Comparison of ENCODE assay signal across 15 cellular contexts in genomic region chr5:1875843-1876671, GRCh38. TPM values are rescaled to one million over a fixed set of nuclear protein-coding genes. Genes with fewer than 3 reads are reported as not detected.
DNase-seq lines count a peak whose midpoint lies in the region; ATAC-seq and TF ChIP-seq lines count a peak whose summit lies in the region.
"Had no signal": no experiment of that assay in that cellular context is flagged by ENCODE, and none has a peak within 500 bp of the region (broad histone marks: within the 10 kb centered on the region; RNA-seq: fewer than 3 reads in every experiment).

No MANE protein-coding gene starts in this region.

- no peak overlapping the region for H3K4me2 ChIP-seq in mesendoderm (ENCODE audit: low read length)

- peaks cover 5% of the 10 kb centered on the region for H3K36me3 Mint-ChIP-seq in activated T-helper 17 cell treated with anti-CD3 and anti-CD28 coated beads, Interleukin-2, amount 50 U/mL, for 72 hours (ENCODE audit: low read depth)

- no peak overlapping the region for H2BK120ac ChIP-seq in mesendoderm (ENCODE audit: low read depth, low read length)

- H2BK15ac ChIP-seq in mesendoderm (replicated peaks; ENCODE audit: low read depth): no peak overlapping the region

- DNase-seq in Right ventricle myocardium superior (no peak), left ventricle myocardium inferior (no peak), mesendoderm (peak; percentile 52), stomach (no peak), NCI-H446 (lab: John Stamatoyannopoulos, UW) (no peak), GM13976 (ENCODE audit: low spot score) (no peak), AML-193 (lab: John Stamatoyannopoulos, UW) (no peak)
- DNase-seq: activated CD8-positive, alpha-beta memory T cell treated with anti-CD3 and anti-CD28 coated beads for 24 hours; GF-D8; left colon; NCI-H226; ovary; Peyer's patch; stimulated activated CD4-positive, alpha-beta T cell treated with anti-CD3 and anti-CD28 coated beads, Interleukin-1b, Interleukin-23, amount 100 ng/mL, for 48 hours had no signal

- TF ChIP-seq EP300 in stomach (IDR thresholded peaks at IDR 0.05): no peak

- H3K9me3 ChIP-seq in left ventricle myocardium inferior (replicated peaks): no peaks in the 10 kb centered on the region
- no peaks in the 10 kb centered on the region for H3K9me3 ChIP-seq in stomach
- H3K9me3 ChIP-seq: Peyer's patch had no signal

- WGBS in mesendoderm (ENCODE audit: extremely low coverage, insufficient coverage, low lambda C conversion rate): no CpG with 5 or more reads among the region's 62 CpGs
- 2 to 5% (median 4%) methylated on average over 19 to 62 of the region's 62 CpGs for WGBS in stomach, 5 donors

- in situ Hi-C loops in GM13976 (cut with MboI; ENCODE audit: low sequenced_read_pairs, unreplicated experiment): no loop called here

- no peak overlapping the region for H2BK5ac ChIP-seq in mesendoderm (ENCODE audit: low read length)

- peaks cover 51% of the 10 kb centered on the region for H3K27me3 Mint-ChIP-seq in activated T-helper 17 cell treated with anti-CD3 and anti-CD28 coated beads, Interleukin-2, amount 50 U/mL, for 72 hours

- H3K4ac ChIP-seq in mesendoderm (ENCODE audit: low read depth, low read length): no peak overlapping the region

- no peaks in the 10 kb centered on the region for H3K79me2 ChIP-seq in mesendoderm (ENCODE audit: control insufficient read depth, insufficient read depth, low read length)

- H3K27ac ChIP-seq in left ventricle myocardium inferior (replicated peaks): no peak overlapping the region
- H3K27ac ChIP-seq in mesendoderm (ENCODE audit: low read depth, low read length): no peak overlapping the region
- no peak overlapping the region for H3K27ac ChIP-seq in stomach
- H3K27ac ChIP-seq: ovary, Peyer's patch had no signal

- ATAC-seq in Right ventricle myocardium superior (ENCODE audit: poor library complexity): peak; percentile 8
- ATAC-seq in activated T-helper 17 cell treated with anti-CD3 and anti-CD28 coated beads, Interleukin-2, amount 50 U/mL, for 72 hours (replicated peaks): no peak
- ATAC-seq: left colon had no signal

- no peak overlapping the region for H3K56ac ChIP-seq in mesendoderm (ENCODE audit: low read length)

- no peak overlapping the region for H3K23ac ChIP-seq in mesendoderm (ENCODE audit: low read length)

- no peaks in the 10 kb centered on the region for H3K79me1 ChIP-seq in mesendoderm (ENCODE audit: low read length)

- H3K27ac Mint-ChIP-seq in activated T-helper 17 cell treated with anti-CD3 and anti-CD28 coated beads, Interleukin-2, amount 50 U/mL, for 72 hours: no peak overlapping the region

- H3K9ac ChIP-seq in mesendoderm (ENCODE audit: low read length): no peak overlapping the region

- H3K27me3 ChIP-seq in left ventricle myocardium inferior (ENCODE audit: low read depth) (peaks cover 92% of the 10 kb centered on the region), mesendoderm (ENCODE audit: insufficient read depth, low read length, poor library complexity) (peaks cover 69% of the 10 kb centered on the region), stomach (peaks cover 32 to 100% (median 86%) of the 10 kb centered on the region in 3 donors)

- H3K4me1 Mint-ChIP-seq in activated T-helper 17 cell treated with anti-CD3 and anti-CD28 coated beads, Interleukin-2, amount 50 U/mL, for 72 hours: no peaks in the 10 kb centered on the region

- H3K9me3 Mint-ChIP-seq in activated T-helper 17 cell treated with anti-CD3 and anti-CD28 coated beads, Interleukin-2, amount 50 U/mL, for 72 hours: no peaks in the 10 kb centered on the region

- H3K4me3 ChIP-seq in left ventricle myocardium inferior: no peak overlapping the region
- H3K4me3 ChIP-seq in mesendoderm (ENCODE audit: low read length): no peak overlapping the region
- peak overlapping the region in 3 of 4 donors; percentile 6 to 22 (median 18) for H3K4me3 ChIP-seq in stomach
- H3K4me3 ChIP-seq: ovary, Peyer's patch had no signal

- H4K8ac ChIP-seq in mesendoderm (ENCODE audit: low read depth, low read length): no peak overlapping the region

- no peak overlapping the region for H4K5ac ChIP-seq in mesendoderm (ENCODE audit: low read length)

- peak overlapping the region; percentile 47 for H3K4me3 Mint-ChIP-seq in activated T-helper 17 cell treated with anti-CD3 and anti-CD28 coated beads, Interleukin-2, amount 50 U/mL, for 72 hours

- TF ChIP-seq POLR2A in stomach (IDR thresholded peaks at IDR 0.05): no peak

- no peak overlapping the region for H3K18ac ChIP-seq in mesendoderm (ENCODE audit: low read length)

- H2AK5ac ChIP-seq in mesendoderm (ENCODE audit: low read length): no peak overlapping the region

- TF ChIP-seq CTCF in left ventricle myocardium inferior (IDR thresholded peaks at IDR 0.05; ENCODE audit: borderline replicate concordance): no peak
- no peak for TF ChIP-seq CTCF in stomach (IDR thresholded peaks at IDR 0.05)
- TF ChIP-seq CTCF in GM13976 (IDR thresholded peaks at IDR 0.05; ENCODE audit: borderline replicate concordance, control extremely low read depth, extremely low read depth, insufficient read depth, missing control alignments): no peak

- peaks cover 23% of the 10 kb centered on the region for H3K36me3 ChIP-seq in left ventricle myocardium inferior
- no peaks in the 10 kb centered on the region for H3K36me3 ChIP-seq in mesendoderm (ENCODE audit: control insufficient read depth, insufficient read depth, low read length)
- no peaks in the 10 kb centered on the region for H3K36me3 ChIP-seq in stomach
- H3K36me3 ChIP-seq: ovary, Peyer's patch had no signal

- intact Hi-C loops in Right ventricle myocardium superior (cut with DNase I): no loop called here
- intact Hi-C loops in left ventricle myocardium inferior (cut with micrococcal nuclease): no loop called here
- intact Hi-C loops in stomach (cut with DNase I; ENCODE audit: low total_unique reads): no loop called here

- peaks cover 16% of the 10 kb centered on the region for H3K4me1 ChIP-seq in left ventricle myocardium inferior
- H3K4me1 ChIP-seq in mesendoderm (ENCODE audit: control insufficient read depth, low read depth, low read length): no peaks in the 10 kb centered on the region
- H3K4me1 ChIP-seq in stomach: peaks cover 8 to 31% (median 21%) of the 10 kb centered on the region in 4 donors

RNA-seq across cellular contexts. Expression of gene IRX4, which starts 6.7 kb away (rescaled TPM):
- 15.8 TPM for total RNA-seq in Right ventricle myocardium superior
- total RNA-seq in left ventricle myocardium inferior: 18.6 TPM
- not detected for total RNA-seq in activated T-helper 17 cell treated with anti-CD3 and anti-CD28 coated beads, Interleukin-2, amount 50 U/mL, for 72 hours
- polyA plus RNA-seq in mesendoderm (2013, experiment 1 of 2): 0.51 TPM
- 0.48 TPM for polyA plus RNA-seq in mesendoderm (2013, experiment 2 of 2)
- not detected for total RNA-seq in stomach
- polyA plus RNA-seq in stomach: 10 to 100 TPM in 1 of 3 donors, not detected in 2; 14.8 TPM
- total RNA-seq: left colon, Peyer's patch had no signal
- polyA plus RNA-seq: ovary had no signal

Comparison
In these comparisons a context has a peak if more than half of its experiments do, and no peak if none do; other contexts are left out.
1. H3K4me3 ChIP-seq: peak in stomach (3 of 4); none in left ventricle myocardium inferior (single experiment) and mesendoderm (single experiment).
2. RNA of gene IRX4, which starts 6.7 kb away (total RNA-seq): 18.6 TPM in left ventricle myocardium inferior (single experiment) and 15.8 TPM in Right ventricle myocardium superior (single experiment); not detected in activated T-helper 17 cell treated with anti-CD3 and anti-CD28 coated beads, Interleukin-2, amount 50 U/mL, for 72 hours and not detected in stomach; every median in the first group is over 10 times any median in the second.